In genomic region chr10:43862756-43863155, GRCh38 we compare ENCODE assay signal across 1 cellular context.
TF ChIP-seq lines count a peak whose summit lies in the region.

No MANE protein-coding gene starts in this region.

TF ChIP-seq in SK-N-SH treated with all-trans-retinoic acid at 6 μM for 48 hours, 23 proteins besides CTCF, POLR2A, EP300 and RAD21 (continued from another document):
- peak; percentile 94 for TF ChIP-seq TCF4 (CRISPR knock-in tag; IDR thresholded peaks at IDR 0.05; ENCODE audit: borderline replicate concordance)
- no peak for TF ChIP-seq ZNF565 (CRISPR knock-in tag; conservative IDR thresholded peaks at IDR 0.05; ENCODE audit: low read depth)
